In the genomic region with DNA sequence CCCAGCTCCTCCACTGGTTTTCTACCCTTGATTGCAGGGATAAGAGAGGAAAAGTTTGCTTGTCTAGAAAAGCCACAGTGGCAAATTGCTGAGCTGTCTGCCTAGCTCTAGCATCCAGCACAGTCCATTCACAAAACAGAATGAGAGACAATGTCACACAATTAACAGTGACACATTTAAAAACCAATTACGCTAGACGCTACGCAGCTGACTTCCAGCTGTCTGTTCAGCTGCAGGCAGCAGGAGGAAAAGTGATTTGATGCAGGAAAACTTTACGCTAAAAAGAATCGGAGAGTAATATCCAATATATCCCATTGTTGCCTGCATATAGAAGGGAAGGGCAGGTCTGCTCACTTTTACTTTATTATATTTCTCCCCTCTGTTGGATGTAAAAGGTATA, we compare ENCODE assay signal across 22 cellular contexts.
A peak's percentile ranks its signal among the peaks of the same experiment; 100 is the strongest.
DNase-seq lines count a peak whose midpoint lies in the region; ATAC-seq and TF ChIP-seq lines count a peak whose summit lies in the region.
"Had no signal": no experiment of that assay in that cellular context is flagged by ENCODE, and none has a peak within 500 bp of the region (broad histone marks: within the 10 kb centered on the region; RNA-seq: fewer than 3 reads in every experiment).

No MANE protein-coding gene starts in this region.

- H3K4me3 ChIP-seq in NT2/D1 (ENCODE audit: insufficient read length, low read depth) (no peak overlapping the region), iPS-18a (ENCODE audit: low read length) (peak overlapping the region; percentile 11), trophoblast cell (ENCODE audit: low read depth, low read length) (no peak overlapping the region), ascending aorta (no peak overlapping the region)
- H3K4me3 ChIP-seq: coronary artery, mucosa of descending colon had no signal

- H4K8ac ChIP-seq in H9 (replicated peaks; ENCODE audit: insufficient read length, low read depth, low read length): no peak overlapping the region
- H4K8ac ChIP-seq in trophoblast cell (ENCODE audit: low read depth, low read length): peak overlapping the region; percentile 34

- H3K18ac ChIP-seq in H9 (ENCODE audit: insufficient read length, low read depth, low read length) (no peak overlapping the region), trophoblast cell (ENCODE audit: low read length) (no peak overlapping the region)

- TF ChIP-seq CTCF in H9 (conservative IDR thresholded peaks at IDR 0.05) (no peak), ascending aorta (IDR thresholded peaks at IDR 0.05) (no peak)

- H4K12ac ChIP-seq in trophoblast cell (ENCODE audit: low read depth, low read length): no peak overlapping the region

- intact Hi-C loops in ascending aorta (cut with DNase I): no loop called here

- H4K91ac ChIP-seq in H9 (ENCODE audit: insufficient read length, low read depth, low read length) (no peak overlapping the region), trophoblast cell (ENCODE audit: low read depth, low read length) (peak overlapping the region; percentile 65)

- no peaks in the 10 kb centered on the region for H3K27me3 ChIP-seq in H9 (ENCODE audit: insufficient read depth, low read length)
- H3K27me3 ChIP-seq in NT2/D1 (ENCODE audit: insufficient read depth, insufficient read length): no peaks in the 10 kb centered on the region
- peaks cover 3% of the 10 kb centered on the region for H3K27me3 ChIP-seq in iPS-18a (ENCODE audit: control insufficient read depth, insufficient read depth, low read length)
- H3K27me3 ChIP-seq in trophoblast cell (ENCODE audit: insufficient read depth, low read length): no peaks in the 10 kb centered on the region
- H3K27me3 ChIP-seq in ascending aorta: no peaks in the 10 kb centered on the region

- no peak overlapping the region for H3K9ac ChIP-seq in H9 (ENCODE audit: extremely low read depth, insufficient read length, low read length)
- peak overlapping the region; percentile 23 for H3K9ac ChIP-seq in NT2/D1 (ENCODE audit: insufficient read length, low read depth)
- no peak overlapping the region for H3K9ac ChIP-seq in iPS-18a (ENCODE audit: low read length)
- no peak overlapping the region for H3K9ac ChIP-seq in trophoblast cell (ENCODE audit: low read length)

- H3K79me2 ChIP-seq in H9 (ENCODE audit: insufficient read depth, low read length) (no peaks in the 10 kb centered on the region), trophoblast cell (ENCODE audit: control insufficient read depth, insufficient read depth, low read length, poor library complexity) (no peaks in the 10 kb centered on the region)

- H3K23ac ChIP-seq in H9 (ENCODE audit: insufficient read length, low read depth, low read length) (no peak overlapping the region), trophoblast cell (ENCODE audit: low read length) (no peak overlapping the region)

- H3K9me3 ChIP-seq in H9 (ENCODE audit: control insufficient read depth, low read depth, low read length) (no peaks in the 10 kb centered on the region), NT2/D1 (ENCODE audit: insufficient read depth, low read length) (peaks cover 22% of the 10 kb centered on the region), iPS-18a (ENCODE audit: control insufficient read depth, low read depth, low read length) (no peaks in the 10 kb centered on the region), trophoblast cell (ENCODE audit: insufficient read depth, low read depth, low read length) (no peaks in the 10 kb centered on the region), ascending aorta (no peaks in the 10 kb centered on the region)
- H3K9me3 ChIP-seq: mucosa of descending colon had no signal

- H3K79me1 ChIP-seq in H9 (ENCODE audit: insufficient read depth, low read depth, low read length, poor library complexity, severe bottlenecking) (no peaks in the 10 kb centered on the region), trophoblast cell (ENCODE audit: low read length) (peaks cover 15% of the 10 kb centered on the region)

- no peak overlapping the region for H2BK12ac ChIP-seq in H9 (ENCODE audit: insufficient read length, low read depth, low read length)
- peak overlapping the region; percentile 44 for H2BK12ac ChIP-seq in trophoblast cell (ENCODE audit: low read length)

- no peak overlapping the region for H2BK15ac ChIP-seq in H9 (ENCODE audit: low read depth, low read length)

- H3K4me2 ChIP-seq in H9 (ENCODE audit: insufficient read depth, insufficient read length, low read length): peak overlapping the region; percentile 20
- H3K4me2 ChIP-seq in trophoblast cell (ENCODE audit: low read length): peak overlapping the region; percentile 25

- H3K14ac ChIP-seq in H9 (ENCODE audit: insufficient read depth, low read length) (no peak overlapping the region), trophoblast cell (ENCODE audit: low read length) (peak overlapping the region; percentile 43)

- no CpG with 5 or more reads among the region's 5 CpGs for WGBS in H9 (ENCODE audit: extremely low coverage, insufficient read length, low lambda C conversion rate)
- WGBS in trophoblast cell (ENCODE audit: extremely low coverage, insufficient coverage, insufficient read length): no CpG with 5 or more reads among the region's 5 CpGs

- H3K4me1 ChIP-seq in H9 (ENCODE audit: insufficient read depth, low read length) (peaks cover 14% of the 10 kb centered on the region), NT2/D1 (ENCODE audit: insufficient read depth, insufficient read length) (peaks cover 2% of the 10 kb centered on the region), iPS-18a (ENCODE audit: control insufficient read depth, low read depth, low read length) (peaks cover 42% of the 10 kb centered on the region), trophoblast cell (ENCODE audit: control insufficient read depth in 1 of 2, insufficient read depth in 2 of 2, low read length in 2 of 2) (peaks cover 10 to 16% of the 10 kb centered on the region in 2 experiments), ascending aorta (peaks cover 0 to 3% of the 10 kb centered on the region in 2 donors)

- peak overlapping the region in 1 of 2 experiments; percentile 23; a peak in 2 of 5 replicates for H3K4me3 Mint-ChIP-seq in H9
- H3K4me3 Mint-ChIP-seq in natural killer cell treated with Interleukin-12 subunit alpha and Interleukin-12 subunit beta and Interleukin-15 and Interleukin-18, amount 100 ng/mL, for 72 hours: no peak overlapping the region
- H3K4me3 Mint-ChIP-seq: activated CD8-positive, alpha-beta memory T cell treated with anti-CD3 and anti-CD28 coated beads, Interleukin-2, amount 10 ng/mL, durations not matched to agents 7 days and 5 days; activated naive CD8-positive, alpha-beta T cell treated with anti-CD3 and anti-CD28 coated beads for 36 hours; activated T-helper 17 cell treated with anti-CD3 and anti-CD28 coated beads, Interleukin-2, amount 50 U/mL, for 72 hours; CD8-positive, alpha-beta memory T cell; stimulated activated memory B cell treated with anti-CD40 and anti-IgM and Interleukin-4, amounts not matched to agents 10 μg/mL and 1 μg/mL and 100 μg/mL, for 72 hours had no signal

- H2BK120ac ChIP-seq in H9 (ENCODE audit: low read depth, low read length, poor library complexity, severe bottlenecking): no peak overlapping the region
- peak overlapping the region; percentile 74 for H2BK120ac ChIP-seq in trophoblast cell (ENCODE audit: insufficient read depth, low read length, poor library complexity)

- H2AFZ ChIP-seq in H9 (ENCODE audit: low read length) (no peak overlapping the region), trophoblast cell (ENCODE audit: insufficient read depth, low read length, poor library complexity) (no peak overlapping the region)

- no peaks in the 10 kb centered on the region; the same call in 1 of the 2 replicates for H3K27me3 Mint-ChIP-seq in H9 (ENCODE audit: low read depth)
- H3K27me3 Mint-ChIP-seq in natural killer cell treated with Interleukin-12 subunit alpha and Interleukin-12 subunit beta and Interleukin-15 and Interleukin-18, amount 100 ng/mL, for 72 hours: no peaks in the 10 kb centered on the region
- H3K27me3 Mint-ChIP-seq: activated CD8-positive, alpha-beta memory T cell treated with anti-CD3 and anti-CD28 coated beads, Interleukin-2, amount 10 ng/mL, durations not matched to agents 7 days and 5 days; activated naive CD8-positive, alpha-beta T cell treated with anti-CD3 and anti-CD28 coated beads for 36 hours; activated T-helper 17 cell treated with anti-CD3 and anti-CD28 coated beads, Interleukin-2, amount 50 U/mL, for 72 hours; brain; CD8-positive, alpha-beta memory T cell had no signal

- H3K4me1 Mint-ChIP-seq in H9: peaks cover 45 to 52% of the 10 kb centered on the region in 2 experiments
- H3K4me1 Mint-ChIP-seq in natural killer cell treated with Interleukin-12 subunit alpha and Interleukin-12 subunit beta and Interleukin-15 and Interleukin-18, amount 100 ng/mL, for 72 hours (ENCODE audit: low read depth in 2 of 2): no peaks in the 10 kb centered on the region
- H3K4me1 Mint-ChIP-seq: activated CD8-positive, alpha-beta memory T cell treated with anti-CD3 and anti-CD28 coated beads, Interleukin-2, amount 10 ng/mL, durations not matched to agents 7 days and 5 days; activated naive CD8-positive, alpha-beta T cell treated with anti-CD3 and anti-CD28 coated beads for 36 hours; activated T-helper 17 cell treated with anti-CD3 and anti-CD28 coated beads, Interleukin-2, amount 50 U/mL, for 72 hours; CD8-positive, alpha-beta memory T cell; stimulated activated memory B cell treated with anti-CD40 and anti-IgM and Interleukin-4, amounts not matched to agents 10 μg/mL and 1 μg/mL and 100 μg/mL, for 72 hours had no signal

- H3K56ac ChIP-seq in H9 (ENCODE audit: insufficient read length, low read depth, low read length): no peak overlapping the region

- peaks cover 3 to 18% (median 7%) of the 10 kb centered on the region in 3 experiments; a peak in 5 of 7 replicates for H3K36me3 Mint-ChIP-seq in H9 (ENCODE audit: insufficient read depth in 1 of 3, low read depth in 3 of 3)
- H3K36me3 Mint-ChIP-seq in natural killer cell treated with Interleukin-12 subunit alpha and Interleukin-12 subunit beta and Interleukin-15 and Interleukin-18, amount 100 ng/mL, for 72 hours: no peaks in the 10 kb centered on the region
- H3K36me3 Mint-ChIP-seq: activated CD8-positive, alpha-beta memory T cell treated with anti-CD3 and anti-CD28 coated beads, Interleukin-2, amount 10 ng/mL, durations not matched to agents 7 days and 5 days; activated naive CD8-positive, alpha-beta T cell treated with anti-CD3 and anti-CD28 coated beads for 36 hours; brain; CD8-positive, alpha-beta memory T cell; stimulated activated memory B cell treated with anti-CD40 and anti-IgM and Interleukin-4, amounts not matched to agents 10 μg/mL and 1 μg/mL and 100 μg/mL, for 72 hours had no signal

- H2AK5ac ChIP-seq in H9 (ENCODE audit: insufficient read length, low read length): no peak overlapping the region
- H2AK5ac ChIP-seq in trophoblast cell (ENCODE audit: low read length): no peak overlapping the region

- H2BK5ac ChIP-seq in H9 (ENCODE audit: insufficient read length, low read length): no peak overlapping the region
- H2BK5ac ChIP-seq in trophoblast cell (ENCODE audit: low read depth, low read length, poor library complexity): peak overlapping the region; percentile 67

- peak overlapping the region; percentile 94 to 98 (median 95); a peak in 6 of 7 replicates for H3K27ac Mint-ChIP-seq in H9
- H3K27ac Mint-ChIP-seq in natural killer cell treated with Interleukin-12 subunit alpha and Interleukin-12 subunit beta and Interleukin-15 and Interleukin-18, amount 100 ng/mL, for 72 hours: no peak overlapping the region
- H3K27ac Mint-ChIP-seq: activated CD8-positive, alpha-beta memory T cell treated with anti-CD3 and anti-CD28 coated beads, Interleukin-2, amount 10 ng/mL, durations not matched to agents 7 days and 5 days; activated naive CD8-positive, alpha-beta T cell treated with anti-CD3 and anti-CD28 coated beads for 36 hours; activated T-helper 17 cell treated with anti-CD3 and anti-CD28 coated beads, Interleukin-2, amount 50 U/mL, for 72 hours; CD8-positive, alpha-beta memory T cell; stimulated activated memory B cell treated with anti-CD40 and anti-IgM and Interleukin-4, amounts not matched to agents 10 μg/mL and 1 μg/mL and 100 μg/mL, for 72 hours had no signal

- no peaks in the 10 kb centered on the region for H4K20me1 ChIP-seq in H9 (ENCODE audit: control insufficient read depth, insufficient read depth, insufficient read length)

- H3T11ph ChIP-seq in H9 (ENCODE audit: low read length): no peak overlapping the region

- ATAC-seq in natural killer cell treated with Interleukin-12 subunit alpha and Interleukin-12 subunit beta and Interleukin-15 and Interleukin-18, amount 100 ng/mL, for 72 hours: no peak
- ATAC-seq: activated CD8-positive, alpha-beta memory T cell treated with anti-CD3 and anti-CD28 coated beads, Interleukin-2, amount 10 ng/mL, durations not matched to agents 7 days and 5 days; activated T-helper 17 cell treated with anti-CD3 and anti-CD28 coated beads, Interleukin-2, amount 50 U/mL, for 72 hours; mucosa of descending colon; right cardiac atrium; stimulated activated memory B cell treated with anti-CD40 and anti-IgM and Interleukin-4, amounts not matched to agents 10 μg/mL and 1 μg/mL and 100 μg/mL, for 72 hours had no signal

- H3K4ac ChIP-seq in H9 (ENCODE audit: low read depth, low read length): no peak overlapping the region
- H3K4ac ChIP-seq in trophoblast cell (ENCODE audit: low read depth, low read length): no peak overlapping the region

- peak overlapping the region; percentile 24 for H3K27ac ChIP-seq in H9 (ENCODE audit: insufficient read length, low read depth, low read length)
- no peak overlapping the region for H3K27ac ChIP-seq in iPS-18a (ENCODE audit: low read length)
- peak overlapping the region; percentile 74 for H3K27ac ChIP-seq in trophoblast cell (ENCODE audit: low read depth, low read length)
- no peak overlapping the region for H3K27ac ChIP-seq in ascending aorta
- H3K27ac ChIP-seq: coronary artery had no signal

- no peak overlapping the region for H2BK20ac ChIP-seq in H9 (ENCODE audit: low read depth, low read length, poor library complexity, severe bottlenecking)

- DNase-seq in H9 (no peak), NT2/D1 (ENCODE audit: low read depth, low spot score) (no peak), trophoblast cell (no peak), SHP77 (lab: John Stamatoyannopoulos, UW) (no peak), iPS-NIHi7 (ENCODE audit: extremely low spot score) (no peak), ascending aorta (ENCODE audit: low spot score in 2 of 2) (no peak)
- no peak for DNase-seq in natural killer cell treated with Interleukin-12 subunit alpha and Interleukin-12 subunit beta and Interleukin-15 and Interleukin-18, amount 100 ng/mL, for 72 hours (ENCODE audit: low spot score)
- DNase-seq: activated CD4-positive, alpha-beta T cell treated with anti-CD3 and anti-CD28 coated beads for 48 hours; activated CD8-positive, alpha-beta memory T cell treated with anti-CD3 and anti-CD28 coated beads, Interleukin-2, amount 10 ng/mL, durations not matched to agents 7 days and 5 days; activated naive CD8-positive, alpha-beta T cell treated with anti-CD3 and anti-CD28 coated beads for 36 hours; CD8-positive, alpha-beta memory T cell; DMS79; mucosa of descending colon; NCI-H146; NCI-H2171 treated with DMSO at 0.1 percent for 48 hours; occipital lobe; right cardiac atrium had no signal

- peaks cover 10 to 12% of the 10 kb centered on the region in 2 experiments; a peak in 4 of 5 replicates for H3K9me3 Mint-ChIP-seq in H9
- H3K9me3 Mint-ChIP-seq in natural killer cell treated with Interleukin-12 subunit alpha and Interleukin-12 subunit beta and Interleukin-15 and Interleukin-18, amount 100 ng/mL, for 72 hours: peaks cover 6% of the 10 kb centered on the region
- H3K9me3 Mint-ChIP-seq: activated naive CD8-positive, alpha-beta T cell treated with anti-CD3 and anti-CD28 coated beads for 36 hours; stimulated activated memory B cell treated with anti-CD40 and anti-IgM and Interleukin-4, amounts not matched to agents 10 μg/mL and 1 μg/mL and 100 μg/mL, for 72 hours had no signal

- H3K36me3 ChIP-seq in NT2/D1 (ENCODE audit: insufficient read depth, insufficient read length, low read length): no peaks in the 10 kb centered on the region
- no peaks in the 10 kb centered on the region for H3K36me3 ChIP-seq in iPS-18a (ENCODE audit: control insufficient read depth, low read depth, low read length)
- H3K36me3 ChIP-seq in trophoblast cell (ENCODE audit: control insufficient read depth in 1 of 2, insufficient read depth in 2 of 2, low read length in 2 of 2): no peaks in the 10 kb centered on the region
- H3K36me3 ChIP-seq in ascending aorta: no peaks in the 10 kb centered on the region

- no peak overlapping the region for H4K5ac ChIP-seq in H9 (ENCODE audit: insufficient read length, low read depth, low read length)

- H3K23me2 ChIP-seq in H9 (ENCODE audit: insufficient read length, low read depth, low read length, poor library complexity, severe bottlenecking): no peaks in the 10 kb centered on the region

Comparison
In these comparisons a context has a peak if more than half of its experiments do, and no peak if none do; other contexts are left out.
1. H3K27ac ChIP-seq: peak in H9 (single experiment) and trophoblast cell (single experiment); none in iPS-18a (single experiment) and ascending aorta (0 of 2).
2. H3K27ac Mint-ChIP-seq: peak in H9 (3 of 3); none in natural killer cell treated with Interleukin-12 subunit alpha and Interleukin-12 subunit beta and Interleukin-15 and Interleukin-18, amount 100 ng/mL, for 72 hours (0 of 2).